1 cellular context compared by ENCODE assay signal in the genomic region with DNA sequence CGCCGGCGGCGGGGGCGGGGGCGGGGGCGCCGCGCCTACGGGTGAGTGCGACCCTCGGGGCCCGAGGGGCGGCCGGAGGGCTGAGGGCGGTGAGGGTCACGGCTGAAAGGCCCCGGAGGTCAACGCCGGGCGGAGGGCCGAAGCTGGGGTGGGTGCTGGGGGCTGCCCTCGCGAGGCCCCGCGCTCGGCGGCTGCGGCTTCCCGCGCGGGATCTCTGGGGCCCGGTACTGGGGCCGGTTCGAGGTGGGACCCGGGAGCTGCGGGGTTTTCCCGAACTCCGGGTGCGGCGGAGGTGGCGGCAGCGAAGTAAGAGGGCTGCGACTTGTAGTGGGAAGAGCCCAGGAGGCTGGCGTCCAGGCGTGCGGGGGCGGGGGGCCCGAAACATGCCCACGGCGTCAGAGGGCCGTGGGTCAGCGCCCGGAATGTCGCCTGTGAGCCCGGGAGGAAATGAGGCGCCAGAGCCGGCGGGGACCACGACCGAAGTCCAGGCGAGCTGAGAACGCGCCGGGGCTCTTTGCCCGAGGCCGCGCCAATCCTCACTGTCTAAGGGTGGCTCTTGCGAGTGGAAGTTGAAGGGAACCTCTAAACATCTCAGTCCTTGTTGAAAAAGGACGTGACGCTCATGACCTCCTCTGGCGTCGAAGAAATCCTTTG.
TF ChIP-seq lines count a peak whose summit lies in the region.

No MANE protein-coding gene starts in this region.

TF ChIP-seq in HepG2, 621 proteins besides CTCF, POLR2A, EP300 and RAD21 (continued from another document):
- TF ChIP-seq CREM (IDR thresholded peaks at IDR 0.05) = no peak
- no peak for TF ChIP-seq CREM (CRISPR knock-in tag; IDR thresholded peaks at IDR 0.05)
- no peak for TF ChIP-seq SP4 (CRISPR knock-in tag; IDR thresholded peaks at IDR 0.05)
- peak; percentile 30; the same call in 1 of the 2 replicates for TF ChIP-seq GABPB1 (CRISPR knock-in tag; IDR thresholded peaks at IDR 0.05)
- TF ChIP-seq MYNN (CRISPR knock-in tag; IDR thresholded peaks at IDR 0.05; ENCODE audit: low read depth) = no peak
- TF ChIP-seq ZSCAN30 (CRISPR knock-in tag; IDR thresholded peaks at IDR 0.05) = no peak
- no peak for TF ChIP-seq ZNF790 (CRISPR knock-in tag; IDR thresholded peaks at IDR 0.05; ENCODE audit: borderline replicate concordance)
- no peak for TF ChIP-seq CC2D1A (CRISPR knock-in tag; IDR thresholded peaks at IDR 0.05)
- no peak for TF ChIP-seq NR2C2 (CRISPR knock-in tag; IDR thresholded peaks at IDR 0.05; ENCODE audit: borderline replicate concordance)
- no peak for TF ChIP-seq ARID2 (CRISPR knock-in tag; IDR thresholded peaks at IDR 0.05; ENCODE audit: borderline replicate concordance)
- no peak for TF ChIP-seq RBAK (CRISPR knock-in tag; IDR thresholded peaks at IDR 0.05)
- TF ChIP-seq ZNF234 (CRISPR knock-in tag; conservative IDR thresholded peaks at IDR 0.05) = no peak
- TF ChIP-seq, protein P1, sequence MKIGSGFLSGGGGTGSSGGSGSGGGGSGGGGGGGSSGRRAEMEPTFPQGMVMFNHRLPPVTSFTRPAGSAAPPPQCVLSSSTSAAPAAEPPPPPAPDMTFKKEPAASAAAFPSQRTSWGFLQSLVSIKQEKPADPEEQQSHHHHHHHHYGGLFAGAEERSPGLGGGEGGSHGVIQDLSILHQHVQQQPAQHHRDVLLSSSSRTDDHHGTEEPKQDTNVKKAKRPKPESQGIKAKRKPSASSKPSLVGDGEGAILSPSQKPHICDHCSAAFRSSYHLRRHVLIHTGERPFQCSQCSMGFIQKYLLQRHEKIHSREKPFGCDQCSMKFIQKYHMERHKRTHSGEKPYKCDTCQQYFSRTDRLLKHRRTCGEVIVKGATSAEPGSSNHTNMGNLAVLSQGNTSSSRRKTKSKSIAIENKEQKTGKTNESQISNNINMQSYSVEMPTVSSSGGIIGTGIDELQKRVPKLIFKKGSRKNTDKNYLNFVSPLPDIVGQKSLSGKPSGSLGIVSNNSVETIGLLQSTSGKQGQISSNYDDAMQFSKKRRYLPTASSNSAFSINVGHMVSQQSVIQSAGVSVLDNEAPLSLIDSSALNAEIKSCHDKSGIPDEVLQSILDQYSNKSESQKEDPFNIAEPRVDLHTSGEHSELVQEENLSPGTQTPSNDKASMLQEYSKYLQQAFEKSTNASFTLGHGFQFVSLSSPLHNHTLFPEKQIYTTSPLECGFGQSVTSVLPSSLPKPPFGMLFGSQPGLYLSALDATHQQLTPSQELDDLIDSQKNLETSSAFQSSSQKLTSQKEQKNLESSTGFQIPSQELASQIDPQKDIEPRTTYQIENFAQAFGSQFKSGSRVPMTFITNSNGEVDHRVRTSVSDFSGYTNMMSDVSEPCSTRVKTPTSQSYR (CRISPR knock-in tag; IDR thresholded peaks at IDR 0.05; ENCODE audit: borderline replicate concordance) = 0 out of 2 replicates have a peak, but pooled peaks have one; percentile 1
- TF ChIP-seq BRD4 (CRISPR knock-in tag; IDR thresholded peaks at IDR 0.05) = no peak
- TF ChIP-seq HMG20A (CRISPR knock-in tag; IDR thresholded peaks at IDR 0.05; ENCODE audit: borderline replicate concordance) = no peak
- TF ChIP-seq RBM22 (optimal IDR thresholded peaks at IDR 0.05; ENCODE audit: low read length) = no peak
- TF ChIP-seq HNRNPUL1 (IDR thresholded peaks at IDR 0.05; ENCODE audit: low read depth, low read length) = no peak
